In the genomic region with DNA sequence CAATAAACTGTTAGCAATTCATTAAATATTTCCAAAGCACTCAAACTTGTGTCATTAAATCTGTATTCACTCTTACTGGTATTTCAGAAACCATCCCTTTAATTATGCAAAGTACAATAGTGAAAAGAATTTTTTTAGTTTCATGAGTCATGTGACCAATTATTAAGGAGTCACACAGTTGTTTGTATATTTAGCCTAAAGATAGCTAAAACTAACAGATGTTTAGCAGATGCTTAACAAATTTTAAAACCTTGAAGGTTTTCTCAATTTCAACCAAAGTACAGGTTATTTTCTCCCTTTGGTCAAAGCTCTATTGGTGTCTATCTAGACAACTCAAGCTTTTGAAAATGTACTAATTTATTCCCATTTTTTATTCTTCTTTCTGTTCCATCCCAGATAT, we compare ENCODE assay signal across 23 cellular contexts. TPM values are rescaled to one million over a fixed set of nuclear protein-coding genes. Genes with fewer than 3 reads are reported as not detected.
DNase-seq lines count a peak whose midpoint lies in the region; ATAC-seq, FAIRE-seq and TF ChIP-seq lines count a peak whose summit lies in the region.
"Had no signal": no experiment of that assay in that cellular context is flagged by ENCODE, and none has a peak within 500 bp of the region (broad histone marks: within the 10 kb centered on the region; RNA-seq: fewer than 3 reads in every experiment).

No MANE protein-coding gene starts in this region.

- ATAC-seq in activated T-cell treated with anti-CD3 and anti-CD28 coated beads, Interleukin-2, amount 50 U/mL, for 72 hours (replicated peaks in 1 of 2), result no peak
- ATAC-seq: GM23338, Panc1 had no signal

- H3K27ac Mint-ChIP-seq in activated T-cell treated with anti-CD3 and anti-CD28 coated beads, Interleukin-2, amount 50 U/mL, for 72 hours, result no peak overlapping the region
- H3K27ac Mint-ChIP-seq: GM23338, H9, HFFc6 had no signal

- TF ChIP-seq POLR2A in GM12892 (IDR thresholded peaks at IDR 0.05; ENCODE audit: low read depth, low read length), result no peak

- DNase-seq in GM12892 (ENCODE audit: insufficient read length) (no peak), LHCN-M2 (ENCODE audit: low read depth) (peak; percentile 14), foreskin melanocyte (peak; percentile 11), SK-N-DZ (ENCODE audit: low spot score) (no peak), cerebellum (ENCODE audit: low spot score) (no peak)
- no peak for DNase-seq in activated T-cell treated with anti-CD3 and anti-CD28 coated beads, Interleukin-2, amount 50 U/mL, for 72 hours
- DNase-seq: BE2C, Calu3, DMS79 treated with DMSO at 0.1 percent for 48 hours, H9, HFFc6, Karpas-422, NCI-H1105 treated with DMSO at 0.1 percent for 48 hours, NCI-H146, NCI-H2029, NCI-H526 treated with DMSO at 0.1 percent for 48 hours, SHP77 treated with DMSO at 0.1 percent for 48 hours, SK-N-SH, SW 1271, T-helper 2 cell had no signal

- no peak overlapping the region for H3K4me3 Mint-ChIP-seq in activated T-cell treated with anti-CD3 and anti-CD28 coated beads, Interleukin-2, amount 50 U/mL, for 72 hours
- H3K4me3 Mint-ChIP-seq: GM23338, H9, HFFc6 had no signal

- H3K9me3 Mint-ChIP-seq in activated T-cell treated with anti-CD3 and anti-CD28 coated beads, Interleukin-2, amount 50 U/mL, for 72 hours, result no peaks in the 10 kb centered on the region

- peak; percentile 14 for FAIRE-seq in GM12892 (lab: Jason Lieb, UNC)
- FAIRE-seq in endometrium (lab: Jason Lieb, UNC), result peak; percentile 96

- no peaks in the 10 kb centered on the region for H3K27me3 Mint-ChIP-seq in activated T-cell treated with anti-CD3 and anti-CD28 coated beads, Interleukin-2, amount 50 U/mL, for 72 hours (ENCODE audit: low read depth)

- peaks cover 16 to 38% of the 10 kb centered on the region in 2 donors for H3K36me3 Mint-ChIP-seq in activated T-cell treated with anti-CD3 and anti-CD28 coated beads, Interleukin-2, amount 50 U/mL, for 72 hours (ENCODE audit: insufficient read depth in 2 of 2)

- H3K4me1 Mint-ChIP-seq in activated T-cell treated with anti-CD3 and anti-CD28 coated beads, Interleukin-2, amount 50 U/mL, for 72 hours (ENCODE audit: low read depth), result no peaks in the 10 kb centered on the region
- H3K4me1 Mint-ChIP-seq: GM23338, H9 had no signal

RNA-seq across cellular contexts. Expression of gene PJA2, which starts 44.1 kb away (rescaled TPM):
- polyA plus RNA-seq in GM12892 (2012; ENCODE audit: missing spikeins), result 52.4 TPM
- total RNA-seq in LHCN-M2 (2014; rRNA removed), result 51.7 and 58.4 TPM in 2 replicates
- 26.7 TPM for polyA plus RNA-seq in LHCN-M2 (2012)
- polyA plus RNA-seq in SK-N-DZ (2014; cell fraction: cytosol; rRNA removed), result 54.5 and 59.4 TPM in 2 replicates
- polyA plus RNA-seq in SK-N-DZ (2014; cell fraction: nucleus; rRNA removed), result 28.0 and 28.3 TPM in 2 replicates
- 10 to 100 TPM; 62.5 to 66.2 TPM for total RNA-seq in activated T-cell treated with anti-CD3 and anti-CD28 coated beads, Interleukin-2, amount 50 U/mL, for 72 hours
- 153 TPM for total RNA-seq in cerebellum

Comparison
In these comparisons a context has a peak if more than half of its experiments do, and no peak if none do; other contexts are left out.
1. DNase-seq: peak in LHCN-M2 (single experiment) and foreskin melanocyte (single experiment); none in GM12892 (single experiment), SK-N-DZ (single experiment), activated T-cell treated with anti-CD3 and anti-CD28 coated beads, Interleukin-2, amount 50 U/mL, for 72 hours (0 of 2) and cerebellum (single experiment).